In genomic region chr17:71084219-71084618, GRCh38 we compare ENCODE assay signal across 8 cellular contexts.
DNase-seq lines count a peak whose midpoint lies in the region; ATAC-seq and TF ChIP-seq lines count a peak whose summit lies in the region.

No MANE protein-coding gene starts in this region.

- no peak overlapping the region for H2BK15ac ChIP-seq in mesenchymal stem cell (ENCODE audit: low read depth, poor library complexity, severe bottlenecking)

- no peak overlapping the region for H3K4me2 ChIP-seq in mesenchymal stem cell (ENCODE audit: low read length, poor library complexity, severe bottlenecking)

- no peaks in the 10 kb centered on the region for H3K4me1 Mint-ChIP-seq in effector memory CD8-positive, alpha-beta T cell (ENCODE audit: low read depth in 2 of 2)

- H3K4me3 ChIP-seq in astrocyte of the cerebellum (ENCODE audit: low read depth, low read length) (no peak overlapping the region), mesenchymal stem cell (ENCODE audit: insufficient read depth in 1 of 2, low read depth in 1 of 2, low read length in 2 of 2) (no peak overlapping the region)

- no peak overlapping the region for H4K8ac ChIP-seq in mesenchymal stem cell (ENCODE audit: low read length)

- ATAC-seq in HG02623 (IDR thresholded peaks at IDR 0.05; ENCODE audit: unreplicated experiment): no peak
- no peak for ATAC-seq in effector memory CD8-positive, alpha-beta T cell (replicated peaks)

- no peak overlapping the region for H2BK12ac ChIP-seq in mesenchymal stem cell (ENCODE audit: low read length in 2 of 2)

- peaks cover 10 to 11% of the 10 kb centered on the region in 2 donors for H3K9me3 Mint-ChIP-seq in effector memory CD8-positive, alpha-beta T cell

- WGBS in mesenchymal stem cell: 44% methylated on average over 4 of the region's 5 CpGs

- H2AFZ ChIP-seq in mesenchymal stem cell (ENCODE audit: low read depth, low read length): no peak overlapping the region

- in situ Hi-C loops in astrocyte of the cerebellum (cut with HindIII; ENCODE audit: low sequenced_read_pairs): no loop called here

- H3K4me1 ChIP-seq in mesenchymal stem cell (ENCODE audit: control insufficient read depth, insufficient read depth, low read depth, low read length): no peaks in the 10 kb centered on the region

- no peak overlapping the region for H4K91ac ChIP-seq in mesenchymal stem cell (ENCODE audit: low read length)

- H3K27me3 Mint-ChIP-seq in effector memory CD8-positive, alpha-beta T cell: no peaks in the 10 kb centered on the region

- H3K27me3 ChIP-seq in mesenchymal stem cell (ENCODE audit: control insufficient read depth in 1 of 2, insufficient read depth in 1 of 2, low read length in 2 of 2): no peaks in the 10 kb centered on the region

- no peak overlapping the region for H2BK5ac ChIP-seq in mesenchymal stem cell (ENCODE audit: low read depth, low read length, poor library complexity, severe bottlenecking)

- H3K4me3 Mint-ChIP-seq in effector memory CD8-positive, alpha-beta T cell: no peak overlapping the region

- peak; percentile 29 for TF ChIP-seq CTCF in astrocyte of the cerebellum (IDR thresholded peaks at IDR 0.05; ENCODE audit: low read depth, low read length, missing control alignments)

- H2BK120ac ChIP-seq in mesenchymal stem cell (ENCODE audit: low read depth, low read length): no peak overlapping the region

- H3K18ac ChIP-seq in mesenchymal stem cell (ENCODE audit: low read depth in 1 of 2, low read length in 2 of 2): no peak overlapping the region

- H3K79me1 ChIP-seq in mesenchymal stem cell (replicated peaks; ENCODE audit: low read length, poor library complexity, severe bottlenecking): no peaks in the 10 kb centered on the region

- H3K23ac ChIP-seq in mesenchymal stem cell (ENCODE audit: low read length in 2 of 2): no peak overlapping the region

- no peak overlapping the region for H3K14ac ChIP-seq in mesenchymal stem cell (ENCODE audit: low read length in 2 of 2)

- H3K4ac ChIP-seq in mesenchymal stem cell (ENCODE audit: low read depth in 1 of 2, low read length in 2 of 2): no peak overlapping the region

- H2AK5ac ChIP-seq in mesenchymal stem cell (ENCODE audit: low read length, severe bottlenecking): no peak overlapping the region

- no peaks in the 10 kb centered on the region for H3K36me3 ChIP-seq in mesenchymal stem cell (ENCODE audit: control insufficient read depth in 1 of 2, insufficient read depth in 2 of 2, low read depth in 1 of 2, low read length in 2 of 2)

- DNase-seq in GM04504 (ENCODE audit: low read depth) (peak; percentile 15), LoVo (ENCODE audit: low spot score) (peak; percentile 28), astrocyte of the cerebellum (ENCODE audit: low read depth) (no peak), mesenchymal stem cell (peak; percentile 46), DMS79 (lab: John Stamatoyannopoulos, UW) (no peak)
- no peak for DNase-seq in activated T-cell treated with anti-CD3 and anti-CD28 coated beads, Interleukin-2, amount 50 U/mL, for 1 hour
- no peak for DNase-seq in effector memory CD8-positive, alpha-beta T cell

- H3K27ac ChIP-seq in mesenchymal stem cell (ENCODE audit: low read length, poor library complexity, severe bottlenecking): no peak overlapping the region

- no peak overlapping the region for H3K27ac Mint-ChIP-seq in effector memory CD8-positive, alpha-beta T cell

- no peaks in the 10 kb centered on the region for H3K36me3 Mint-ChIP-seq in effector memory CD8-positive, alpha-beta T cell (ENCODE audit: insufficient read depth)

- no peaks in the 10 kb centered on the region for H3K9me3 ChIP-seq in mesenchymal stem cell (ENCODE audit: control insufficient read depth, low read length)

- H3K9ac ChIP-seq in mesenchymal stem cell (ENCODE audit: low read length): no peak overlapping the region

Comparison
In these comparisons a context has a peak if more than half of its experiments do, and no peak if none do; other contexts are left out.
1. DNase-seq: peak in GM04504 (single experiment), LoVo (single experiment) and mesenchymal stem cell (single experiment); none in astrocyte of the cerebellum (single experiment), activated T-cell treated with anti-CD3 and anti-CD28 coated beads, Interleukin-2, amount 50 U/mL, for 1 hour (single experiment), DMS79 (single experiment) and effector memory CD8-positive, alpha-beta T cell (0 of 3).